8 cellular contexts compared by ENCODE assay signal in genomic region chr11:9315078-9315688, GRCh38. TPM values are rescaled to one million over a fixed set of nuclear protein-coding genes. Genes with fewer than 3 reads are reported as not detected.
DNase-seq lines count a peak whose midpoint lies in the region; ATAC-seq, FAIRE-seq and TF ChIP-seq lines count a peak whose summit lies in the region.

No MANE protein-coding gene starts in this region.

- H3K27ac ChIP-seq in HL-60 (replicated peaks): peak overlapping the region; percentile 85
- peak overlapping the region; percentile 6 for H3K27ac ChIP-seq in adipose tissue (ENCODE audit: low read depth, low read length)
- peak overlapping the region; percentile 85 for H3K27ac ChIP-seq in temporal lobe (ENCODE audit: low read depth, low read length)

- no peaks in the 10 kb centered on the region for H3K36me3 ChIP-seq in kidney epithelial cell (ENCODE audit: control insufficient read depth, insufficient read depth, low read length)

- DNase-seq in AG09309 (ENCODE audit: low read depth) (no peak), HL-60 (ENCODE audit: low read depth in 1 of 2, low spot score in 1 of 2) (peak; percentile 22 to 41), kidney epithelial cell (ENCODE audit: low read depth) (no peak), GM19239 (ENCODE audit: insufficient read length, low spot score) (no peak)

- TF ChIP-seq CTCF in AG09309 (IDR thresholded peaks at IDR 0.05; ENCODE audit: control insufficient read depth, insufficient read depth, low read depth, low read length, missing control alignments) (no peak), HL-60 (IDR thresholded peaks at IDR 0.05; ENCODE audit: insufficient read depth, low read length) (no peak), kidney epithelial cell (IDR thresholded peaks at IDR 0.05; ENCODE audit: insufficient read depth, low read length, poor library complexity, severe bottlenecking) (no peak)

- 46 to 73% (median 65%) methylated on average over 16 of the region's 16 CpGs for WGBS in adipose tissue, 3 donors

- ATAC-seq in GM18520 (IDR thresholded peaks at IDR 0.05; ENCODE audit: unreplicated experiment): no peak
- ATAC-seq in HG03520 (IDR thresholded peaks at IDR 0.05; ENCODE audit: unreplicated experiment): no peak

- H3K4me3 ChIP-seq in AG09309 (ENCODE audit: control insufficient read depth, low read depth, low read length) (peak overlapping the region; percentile 31), HL-60 (replicated peaks; ENCODE audit: insufficient read depth, low read length) (peak overlapping the region; percentile 42), kidney epithelial cell (ENCODE audit: low read depth, low read length) (peak overlapping the region; percentile 97)

- FAIRE-seq in GM19239 (lab: Jason Lieb, UNC): no peak

- H3K27me3 ChIP-seq in HL-60 (ENCODE audit: insufficient read depth, poor library complexity, severe bottlenecking) (no peaks in the 10 kb centered on the region), kidney epithelial cell (ENCODE audit: control insufficient read depth, insufficient read depth, low read length) (no peaks in the 10 kb centered on the region)

RNA-seq across cellular contexts. Expression of gene TMEM41B, which starts 0.8 kb away (rescaled TPM):
- 1 to 10 TPM; 7.3 to 8.8 (median 8.8) TPM for polyA plus RNA-seq in adipose tissue
- total RNA-seq in kidney epithelial cell: 48.7 and 57.4 TPM in 2 replicates
- total RNA-seq in temporal lobe: 37.4 TPM

RNA-seq across cellular contexts. Expression of gene DENND5A, which starts 50.0 kb away (rescaled TPM):
- polyA plus RNA-seq in adipose tissue: 10 to 100 TPM; 39.3 to 79.4 (median 70.3) TPM
- total RNA-seq in kidney epithelial cell: 52.7 and 55.2 TPM in 2 replicates
- total RNA-seq in temporal lobe: 108 TPM

Comparison
In these comparisons a context has a peak if more than half of its experiments do, and no peak if none do; other contexts are left out.
1. DNase-seq: peak in HL-60 (2 of 2); none in AG09309 (single experiment), kidney epithelial cell (single experiment) and GM19239 (single experiment).
2. H3K4me3 ChIP-seq: peak in every context shown above with its lines; median percentile 97 in kidney epithelial cell; 42 in HL-60; 31 in AG09309.
3. H3K27ac ChIP-seq: peak in every context shown above with its lines; median percentile 85 in HL-60; 85 in temporal lobe; 6 in adipose tissue.